Comparison of ENCODE assay signal across 8 cellular contexts in the genomic region with DNA sequence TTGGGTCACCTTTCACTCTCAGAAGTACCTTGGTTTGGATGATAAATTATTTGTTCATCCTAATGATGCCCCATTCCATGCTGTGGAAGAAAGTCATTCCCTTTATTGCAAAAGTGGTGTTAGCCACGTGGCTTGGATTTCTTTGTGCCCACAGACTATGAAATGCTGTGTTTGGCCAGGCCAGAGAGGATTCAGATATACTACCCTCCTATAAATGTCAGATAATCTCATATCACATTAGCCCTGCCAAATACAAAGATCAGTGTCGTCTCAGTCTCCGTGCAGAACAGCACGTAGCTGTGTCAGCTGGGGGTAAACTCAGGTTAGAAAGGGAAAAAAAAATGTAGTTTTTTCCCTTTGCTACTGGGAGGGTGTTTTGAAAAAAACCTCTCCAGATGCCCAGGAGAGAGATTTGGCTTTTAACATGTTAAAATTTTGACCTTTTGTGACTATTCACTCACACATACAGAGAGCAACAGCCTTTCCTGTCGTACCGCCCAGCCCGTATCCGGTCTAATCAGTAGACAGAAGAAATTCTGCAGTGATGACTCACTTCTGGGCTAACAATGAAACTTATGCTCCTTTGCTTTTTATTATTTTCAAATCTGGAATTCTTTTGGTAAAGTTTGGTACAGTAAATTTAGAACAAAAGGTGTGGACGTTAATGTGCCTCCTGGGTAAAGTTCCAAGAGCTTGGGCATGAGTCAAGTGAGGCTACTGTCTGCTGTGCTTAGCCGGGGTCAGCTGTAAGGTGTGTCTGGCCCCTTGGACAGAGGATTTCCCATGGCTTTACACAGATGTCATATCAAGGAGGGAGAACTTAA. TPM values are rescaled to one million over a fixed set of nuclear protein-coding genes. Genes with fewer than 3 reads are reported as not detected.
DNase-seq lines count a peak whose midpoint lies in the region; ATAC-seq and TF ChIP-seq lines count a peak whose summit lies in the region.
"Had no signal": no experiment of that assay in that cellular context is flagged by ENCODE, and none has a peak within 500 bp of the region (broad histone marks: within the 10 kb centered on the region; RNA-seq: fewer than 3 reads in every experiment).

No MANE protein-coding gene starts in this region.

- no peaks in the 10 kb centered on the region for H3K36me3 Mint-ChIP-seq in activated naive CD8-positive, alpha-beta T cell treated with anti-CD3 and anti-CD28 coated beads for 36 hours

- H3K36me3 ChIP-seq in hepatocyte (replicated peaks; ENCODE audit: insufficient read depth, low read depth), result no peaks in the 10 kb centered on the region
- H3K36me3 ChIP-seq in spleen, result no peaks in the 10 kb centered on the region

- ATAC-seq in GM19025 (IDR thresholded peaks at IDR 0.05; ENCODE audit: low read depth, unreplicated experiment) (peak; percentile 85), HG03378 (IDR thresholded peaks at IDR 0.05; ENCODE audit: unreplicated experiment) (peak; percentile 87)

- H3K27ac ChIP-seq in hepatocyte (peak overlapping the region; percentile 54), spleen (peak overlapping the region; percentile 51 to 76 (median 74))

- no peaks in the 10 kb centered on the region for H3K9me3 Mint-ChIP-seq in activated naive CD8-positive, alpha-beta T cell treated with anti-CD3 and anti-CD28 coated beads for 36 hours
- H3K9me3 Mint-ChIP-seq: activated B cell treated with CpG ODN at 0.5 μM for 24 hours had no signal

- H3K4me1 Mint-ChIP-seq in activated naive CD8-positive, alpha-beta T cell treated with anti-CD3 and anti-CD28 coated beads for 36 hours, result peaks cover 3% of the 10 kb centered on the region
- H3K4me1 Mint-ChIP-seq: activated B cell treated with CpG ODN at 0.5 μM for 24 hours had no signal

- TF ChIP-seq POLR2A in spleen (IDR thresholded peaks at IDR 0.05), result no peak

- H3K9me2 ChIP-seq in hepatocyte (replicated peaks; ENCODE audit: insufficient read depth), result no peaks in the 10 kb centered on the region

- H3K27me3 Mint-ChIP-seq in activated naive CD8-positive, alpha-beta T cell treated with anti-CD3 and anti-CD28 coated beads for 36 hours, result peaks cover 30% of the 10 kb centered on the region

- no peak overlapping the region for H3K4me3 Mint-ChIP-seq in activated naive CD8-positive, alpha-beta T cell treated with anti-CD3 and anti-CD28 coated beads for 36 hours
- H3K4me3 Mint-ChIP-seq: activated B cell treated with CpG ODN at 0.5 μM for 24 hours had no signal

- H3K9me3 ChIP-seq in hepatocyte (ENCODE audit: low read depth), result no peaks in the 10 kb centered on the region
- H3K9me3 ChIP-seq in spleen, result no peaks in the 10 kb centered on the region

- H3K27me3 ChIP-seq in hepatocyte, result no peaks in the 10 kb centered on the region
- peaks cover 0 to 6% (median 0%) of the 10 kb centered on the region in 7 donors for H3K27me3 ChIP-seq in spleen (replicated peaks in 1 of 7)

- TF ChIP-seq CTCF in hepatocyte (IDR thresholded peaks at IDR 0.05; ENCODE audit: poor library complexity), result no peak
- TF ChIP-seq CTCF in spleen (IDR thresholded peaks at IDR 0.05 in 8 of 11, conservative IDR thresholded peaks at IDR 0.05 in 3 of 11), result no peak

- H3K4me2 ChIP-seq in hepatocyte, result peak overlapping the region; percentile 69

- peak overlapping the region; percentile 57 for H2AFZ ChIP-seq in hepatocyte

- H3K4me3 ChIP-seq in hepatocyte (no peak overlapping the region), spleen (no peak overlapping the region)

- peak; percentile 14 for DNase-seq in activated naive CD8-positive, alpha-beta T cell treated with anti-CD3 and anti-CD28 coated beads for 36 hours
- peak; percentile 52 for DNase-seq in hepatocyte (ENCODE audit: low spot score)
- DNase-seq in spleen, result peak; percentile 82
- DNase-seq in GOT3 (lab: John Stamatoyannopoulos, UW), result no peak
- no peak for DNase-seq in activated effector memory CD4-positive, alpha-beta T cell treated with Interleukin-2 at 50 U/mL for 16 hours
- DNase-seq: activated B cell treated with CpG ODN at 0.5 μM for 24 hours had no signal

- H3K4me1 ChIP-seq in hepatocyte (ENCODE audit: insufficient read depth) (peaks cover 9% of the 10 kb centered on the region), spleen (peaks cover 4 to 40% (median 10%) of the 10 kb centered on the region in 6 donors)

- 17% methylated on average over 10 of the region's 10 CpGs for WGBS in hepatocyte (ENCODE audit: low lambda C conversion rate, missing lambda C conversion rate)
- whole genome bisulfite sequencing in spleen, 5 donors, result 19 to 30% (median 24%) methylated on average over 10 of the region's 10 CpGs

- H3K27ac Mint-ChIP-seq in activated naive CD8-positive, alpha-beta T cell treated with anti-CD3 and anti-CD28 coated beads for 36 hours, result no peak overlapping the region
- H3K27ac Mint-ChIP-seq: activated B cell treated with CpG ODN at 0.5 μM for 24 hours had no signal

- intact Hi-C loops in spleen (cut with DNase I; ENCODE audit: low total_unique reads), result no loop called here

- no peaks in the 10 kb centered on the region for H4K20me1 ChIP-seq in hepatocyte (ENCODE audit: insufficient read depth, poor library complexity, severe bottlenecking)

- H3K79me2 ChIP-seq in hepatocyte, result no peaks in the 10 kb centered on the region

RNA-seq across cellular contexts. Expression of a gene that starts 8.5 kb away (rescaled TPM):
- total RNA-seq in activated naive CD8-positive, alpha-beta T cell treated with anti-CD3 and anti-CD28 coated beads for 36 hours, result not detected
- total RNA-seq in hepatocyte (1.2 and 1.7 TPM in 2 replicates), spleen (100 to 1,000 TPM in 6 of 7 donors, 10 to 100 TPM in 1; 57.7 to 252 (median 123) TPM)
- polyA plus RNA-seq in hepatocyte (0.36 and 0.41 TPM in 2 replicates), spleen (10 to 100 TPM in 1 of 3 donors, 1 to 10 TPM in 2; 3.7 to 12.3 (median 6.5) TPM)
- total RNA-seq: activated B cell treated with CpG ODN at 0.5 μM for 24 hours had no signal

Comparison
In these comparisons a context has a peak if more than half of its experiments do, and no peak if none do; other contexts are left out.
1. DNase-seq: peak in activated naive CD8-positive, alpha-beta T cell treated with anti-CD3 and anti-CD28 coated beads for 36 hours (single experiment), hepatocyte (single experiment) and spleen (single experiment); none in GOT3 (single experiment) and activated effector memory CD4-positive, alpha-beta T cell treated with Interleukin-2 at 50 U/mL for 16 hours (single experiment).
2. RNA of a gene that starts 8.5 kb away (total RNA-seq): 57.7 to 252 TPM in spleen; 1.2 to 1.7 TPM in hepatocyte and not detected in activated naive CD8-positive, alpha-beta T cell treated with anti-CD3 and anti-CD28 coated beads for 36 hours; every median in the first group is over 10 times any median in the second.